22 cellular contexts compared by ENCODE assay signal in the genomic region with DNA sequence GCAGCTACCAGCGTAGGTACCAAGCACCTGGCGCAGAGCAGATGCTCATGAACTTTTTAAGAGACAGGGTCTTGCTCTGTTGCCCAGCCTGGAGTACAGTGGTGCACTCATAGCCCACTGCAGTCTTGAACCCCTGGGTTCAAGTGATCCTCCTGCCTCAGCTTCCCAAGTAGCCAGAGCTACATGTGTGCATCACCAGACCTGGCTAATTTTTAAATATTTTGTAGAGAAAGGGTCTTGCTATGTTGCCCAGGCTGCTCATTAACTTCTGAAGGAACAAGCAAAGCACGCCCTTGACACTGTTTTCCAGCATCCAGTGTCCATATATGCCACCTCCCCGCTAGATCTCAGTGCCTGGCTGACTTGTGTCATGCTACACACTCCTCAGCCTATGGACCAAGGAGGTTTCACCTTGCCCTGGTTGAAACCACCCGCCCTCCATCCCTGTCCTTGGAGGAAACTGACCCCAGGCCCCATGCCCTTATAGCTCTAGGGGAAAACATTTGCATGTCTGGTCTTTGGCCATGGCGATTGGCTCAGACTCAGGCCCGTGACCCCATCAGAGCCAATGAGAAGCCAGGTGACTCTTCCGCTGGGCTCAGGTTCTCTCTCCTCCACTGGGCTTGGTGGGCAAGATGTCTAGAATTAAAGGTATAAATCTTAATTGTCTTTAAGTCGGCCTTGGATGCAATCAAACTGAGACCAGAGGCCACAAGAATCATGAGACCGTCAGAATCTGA.
"Had no signal": no experiment of that assay in that cellular context is flagged by ENCODE, and none has a peak within 500 bp of the region (broad histone marks: within the 10 kb centered on the region; RNA-seq: fewer than 3 reads in every experiment).

No MANE protein-coding gene starts in this region.

- H3K36me3 Mint-ChIP-seq: activated naive CD8-positive, alpha-beta T cell; stimulated activated naive B cell treated with anti-CD40 and anti-IgM and Interleukin-4, amounts not matched to agents 10 μg/mL and 1 μg/mL and 100 μg/mL, for 72 hours; type B pancreatic cell had no signal

- H3K4me3 Mint-ChIP-seq: activated naive CD8-positive, alpha-beta T cell; activated T-cell treated with anti-CD3 and anti-CD28 coated beads, Interleukin-2, amount 50 U/mL, for 24 hours; effector memory CD8-positive, alpha-beta T cell; naive thymus-derived CD4-positive, alpha-beta T cell; stimulated activated naive B cell treated with anti-CD40 and anti-IgM and Interleukin-4, amounts not matched to agents 10 μg/mL and 1 μg/mL and 100 μg/mL, for 72 hours; T-cell; T-helper 2 cell treated with Interferon-gamma antibody and Interleukin-4, amounts not matched to agents 5 μg/mL and 100 μg/mL, for 36 hours; type B pancreatic cell had no signal

- H3K27ac ChIP-seq: colonic mucosa, dorsolateral prefrontal cortex, psoas muscle, vagina had no signal

- H3K27me3 ChIP-seq: adrenal gland, colonic mucosa, dorsolateral prefrontal cortex, ovary, vagina had no signal

- DNase-seq: activated naive CD4-positive, alpha-beta T cell; activated T-cell treated with anti-CD3 and anti-CD28 coated beads, Interleukin-2, amount 50 U/mL, for 24 hours; adrenal gland; colonic mucosa; dorsolateral prefrontal cortex; effector memory CD8-positive, alpha-beta T cell; head of caudate nucleus; naive thymus-derived CD4-positive, alpha-beta T cell; psoas muscle; stimulated activated CD4-positive, alpha-beta T cell treated with anti-CD3 and anti-CD28 coated beads, Interleukin-15, amount 100 ng/mL, for 24 hours; stimulated activated naive B cell treated with anti-CD40 and anti-IgM and Interleukin-4, amounts not matched to agents 10 μg/mL and 1 μg/mL and 100 μg/mL, for 72 hours; T-cell had no signal

- H3K27me3 Mint-ChIP-seq: activated naive CD8-positive, alpha-beta T cell; activated T-cell treated with anti-CD3 and anti-CD28 coated beads, Interleukin-2, amount 50 U/mL, for 24 hours; effector memory CD8-positive, alpha-beta T cell; stimulated activated naive B cell treated with anti-CD40 and anti-IgM and Interleukin-4, amounts not matched to agents 10 μg/mL and 1 μg/mL and 100 μg/mL, for 72 hours; T-cell; type B pancreatic cell had no signal

- H3K36me3 ChIP-seq: adrenal gland, colonic mucosa, ovary, vagina had no signal

- H3K4me3 ChIP-seq: adrenal gland, colonic mucosa, dorsolateral prefrontal cortex, ovary, psoas muscle, smooth muscle cell, vagina had no signal

- H3K4me1 Mint-ChIP-seq: stimulated activated naive B cell treated with anti-CD40 and anti-IgM and Interleukin-4, amounts not matched to agents 10 μg/mL and 1 μg/mL and 100 μg/mL, for 72 hours had no signal

- ATAC-seq: effector memory CD8-positive, alpha-beta T cell; esophagus mucosa; left lobe of liver; naive thymus-derived CD4-positive, alpha-beta T cell; psoas muscle; sciatic nerve; stimulated activated naive B cell treated with anti-CD40 and anti-IgM and Interleukin-4, amounts not matched to agents 10 μg/mL and 1 μg/mL and 100 μg/mL, for 72 hours; T-cell had no signal

- H3K27ac Mint-ChIP-seq: activated naive CD8-positive, alpha-beta T cell; activated T-cell treated with anti-CD3 and anti-CD28 coated beads, Interleukin-2, amount 50 U/mL, for 24 hours; activated T-helper 2 cell treated with anti-CD3 and anti-CD28 coated beads, Interferon-gamma antibody, Interleukin-2, Interleukin-4, amounts not matched to agents 10 μg/mL and 5 μg/mL and 100 μg/mL, durations not matched to agents 14 hours and 24 hours and 36 hours; effector memory CD8-positive, alpha-beta T cell; stimulated activated naive B cell treated with anti-CD40 and anti-IgM and Interleukin-4, amounts not matched to agents 10 μg/mL and 1 μg/mL and 100 μg/mL, for 72 hours; T-cell; T-helper 2 cell treated with Interferon-gamma antibody and Interleukin-4, amounts not matched to agents 5 μg/mL and 100 μg/mL, for 36 hours; type B pancreatic cell had no signal

- H3K4me1 ChIP-seq: colonic mucosa, psoas muscle, vagina had no signal

- H3K9me3 Mint-ChIP-seq: activated T-cell treated with anti-CD3 and anti-CD28 coated beads, Interleukin-2, amount 50 U/mL, for 24 hours; activated T-helper 2 cell treated with anti-CD3 and anti-CD28 coated beads, Interferon-gamma antibody, Interleukin-2, Interleukin-4, amounts not matched to agents 10 μg/mL and 5 μg/mL and 100 μg/mL, durations not matched to agents 14 hours and 24 hours and 36 hours; effector memory CD8-positive, alpha-beta T cell; naive thymus-derived CD4-positive, alpha-beta T cell; stimulated activated naive B cell treated with anti-CD40 and anti-IgM and Interleukin-4, amounts not matched to agents 10 μg/mL and 1 μg/mL and 100 μg/mL, for 72 hours; T-cell; T-helper 2 cell treated with Interferon-gamma antibody and Interleukin-4, amounts not matched to agents 5 μg/mL and 100 μg/mL, for 36 hours; type B pancreatic cell had no signal

- H3K9me3 ChIP-seq: adrenal gland, colonic mucosa, ovary, psoas muscle, vagina had no signal
